Comparison of ENCODE assay signal across 24 cellular contexts in genomic region chr6:167338551-167339117, GRCh38. TPM values are rescaled to one million over a fixed set of nuclear protein-coding genes. Genes with fewer than 3 reads are reported as not detected.
DNase-seq lines count a peak whose midpoint lies in the region; ATAC-seq, FAIRE-seq and TF ChIP-seq lines count a peak whose summit lies in the region.
"Had no signal": no experiment of that assay in that cellular context is flagged by ENCODE, and none has a peak within 500 bp of the region (broad histone marks: within the 10 kb centered on the region; RNA-seq: fewer than 3 reads in every experiment).

No MANE protein-coding gene starts in this region.

- H3K79me2 ChIP-seq in H1 (ENCODE audit: control insufficient read depth in 1 of 2, insufficient read depth in 2 of 2, low read length in 2 of 2), result no peaks in the 10 kb centered on the region; a peak in 1 of 4 replicates
- H3K79me2 ChIP-seq in mammary epithelial cell (ENCODE audit: insufficient read depth, low read length), result no peaks in the 10 kb centered on the region

- H3K9me3 ChIP-seq in A673 (ENCODE audit: low read depth, low read length, poor library complexity, severe bottlenecking) (no peaks in the 10 kb centered on the region), BLaER1 (no peaks in the 10 kb centered on the region; the same call in 1 of the 2 replicates), H1 (ENCODE audit: insufficient read depth in 2 of 2, low read depth in 1 of 2, low read length in 1 of 2) (no peaks in the 10 kb centered on the region), mammary epithelial cell (replicated peaks; ENCODE audit: insufficient read depth, low read length) (peaks cover 5% of the 10 kb centered on the region)

- no peak for TF ChIP-seq EP300 in H1 (IDR thresholded peaks at IDR 0.05; ENCODE audit: borderline replicate concordance in 1 of 2, low read depth in 2 of 2, low read length in 2 of 2)

- H3K27me3 ChIP-seq in A673 (replicated peaks; ENCODE audit: insufficient read depth, low read depth, low read length, poor library complexity) (peaks cover 1% of the 10 kb centered on the region), BLaER1 (no peaks in the 10 kb centered on the region), H1 (replicated peaks in 1 of 4; ENCODE audit: control insufficient read depth in 3 of 4, extremely low read depth in 1 of 4, insufficient read depth in 3 of 4, low read length in 3 of 4) (no peaks in the 10 kb centered on the region; a peak in 1 of 7 replicates), mammary epithelial cell (ENCODE audit: insufficient read depth, low read length) (no peaks in the 10 kb centered on the region)

- dilution Hi-C loops in mammary epithelial cell (cut with HindIII; ENCODE audit: low sequenced_read_pairs), result no loop called here

- no peak overlapping the region for H3K4ac ChIP-seq in H1 (replicated peaks; ENCODE audit: insufficient read length, low read depth, low read length)

- no peaks in the 10 kb centered on the region for H3K79me1 ChIP-seq in H1 (ENCODE audit: low read depth, low read length)

- CTCF ChIA-PET in A673 (lab: Charles Lee) (no interaction called here), H1 (lab: Charles Lee; ENCODE audit: partially characterized antibody) (no interaction called here), mammary epithelial cell (lab: Charles Lee; ENCODE audit: low non-redundant PET) (no interaction called here)

- H3K23me2 ChIP-seq in H1 (ENCODE audit: low read depth, low read length), result peaks cover 8% of the 10 kb centered on the region

- no peak for TF ChIP-seq CTCF in A673 (conservative IDR thresholded peaks at IDR 0.05; ENCODE audit: low read depth, low read length)
- TF ChIP-seq CTCF in H1 (IDR thresholded peaks at IDR 0.05; ENCODE audit: control extremely low read depth in 1 of 3, insufficient read depth in 1 of 3, low read depth in 1 of 3, low read length in 3 of 3), result peak in 1 of 3 experiments; percentile 14; a peak in 1 of 4 replicates
- TF ChIP-seq CTCF in mammary epithelial cell (conservative IDR thresholded peaks at IDR 0.05 in 1 of 2, IDR thresholded peaks at IDR 0.05 in 1 of 2; ENCODE audit: extremely low read depth in 1 of 2, insufficient read depth in 1 of 2, low read depth in 1 of 2, low read length in 2 of 2), result no peak

- no peak overlapping the region for H2BK20ac ChIP-seq in H1 (ENCODE audit: low read length)

- H3K36me3 ChIP-seq in A673 (ENCODE audit: insufficient read depth, low read length, poor library complexity, severe bottlenecking) (no peaks in the 10 kb centered on the region), BLaER1 (no peaks in the 10 kb centered on the region), H1 (ENCODE audit: control insufficient read depth in 2 of 4, insufficient read depth in 4 of 4, low read length in 3 of 4) (no peaks in the 10 kb centered on the region; a peak in 1 of 8 replicates), mammary epithelial cell (ENCODE audit: insufficient read depth, low read length) (no peaks in the 10 kb centered on the region)

- H3K4me1 ChIP-seq in A673 (ENCODE audit: insufficient read depth, low read length, poor library complexity, severe bottlenecking), result no peaks in the 10 kb centered on the region
- H3K4me1 ChIP-seq in BLaER1, result peaks cover 58% of the 10 kb centered on the region
- H3K4me1 ChIP-seq in H1 (replicated peaks in 1 of 4; ENCODE audit: control insufficient read depth in 3 of 4, insufficient read depth in 4 of 4, low read length in 3 of 4), result peaks cover 0 to 4% (median 0%) of the 10 kb centered on the region in 4 experiments; a peak in 2 of 7 replicates
- no peaks in the 10 kb centered on the region for H3K4me1 ChIP-seq in mammary epithelial cell (ENCODE audit: insufficient read depth, low read length)

- H2BK15ac ChIP-seq in H1 (ENCODE audit: low read length), result no peak overlapping the region

- no peak overlapping the region for H4K8ac ChIP-seq in H1 (ENCODE audit: extremely low read depth, insufficient read depth, low read length)

- peak; percentile 23 to 28; a peak in 3 of 4 replicates for TF ChIP-seq RAD21 in H1 (IDR thresholded peaks at IDR 0.05 in 1 of 2, conservative IDR thresholded peaks at IDR 0.05 in 1 of 2; ENCODE audit: low read depth in 2 of 2, low read length in 2 of 2)

- H3K18ac ChIP-seq in H1 (ENCODE audit: extremely low read depth, low read length), result no peak overlapping the region

- no peak for ATAC-seq in GM21381 (IDR thresholded peaks at IDR 0.05; ENCODE audit: unreplicated experiment)
- ATAC-seq: GM12878, PC-3, SK-N-SH treated with all-trans-retinoic acid at 6 μM for 48 hours had no signal

- H3K4me3 ChIP-seq in A673 (ENCODE audit: low read depth, low read length, poor library complexity, severe bottlenecking) (no peak overlapping the region), BLaER1 (no peak overlapping the region), H1 (ENCODE audit: extremely low read depth in 1 of 4, insufficient read depth in 2 of 4, low read depth in 3 of 4, low read length in 4 of 4) (no peak overlapping the region), mammary epithelial cell (replicated peaks in 1 of 3; ENCODE audit: insufficient read depth in 1 of 3, low read depth in 2 of 3, low read length in 3 of 3) (no peak overlapping the region)
- no peak overlapping the region for H3K4me3 ChIP-seq in Jurkat, Clone E6-1 (ENCODE audit: low read length)
- H3K4me3 ChIP-seq: GM12878 had no signal

- POLR2A ChIA-PET in A673 (lab: Charles Lee; ENCODE audit: low non-redundant PET) (no interaction called here), H1 (lab: Charles Lee; ENCODE audit: partially characterized antibody) (no interaction called here)

- no peak overlapping the region for H2BK120ac ChIP-seq in H1 (replicated peaks; ENCODE audit: low read depth, low read length)

- H4K20me1 ChIP-seq in BLaER1 (no peaks in the 10 kb centered on the region), H1 (replicated peaks in 1 of 2; ENCODE audit: control insufficient read depth in 1 of 2, insufficient read depth in 2 of 2, low read length in 2 of 2) (no peaks in the 10 kb centered on the region), mammary epithelial cell (ENCODE audit: insufficient read depth, low read length) (no peaks in the 10 kb centered on the region)

- H2BK5ac ChIP-seq in H1 (ENCODE audit: low read depth, low read length), result no peak overlapping the region

- no peak overlapping the region for H4K5ac ChIP-seq in H1 (ENCODE audit: insufficient read length, low read depth, low read length)

- no peak overlapping the region for H3K23ac ChIP-seq in H1 (ENCODE audit: insufficient read length)

- BruUV-seq in A673 (replicated peaks; lab: Mats Ljungman, UMichigan), result no TSS peak
- BruUV-seq in mammary epithelial cell (replicated peaks; lab: Mats Ljungman, UMichigan), result no TSS peak

- no peak overlapping the region for H3K14ac ChIP-seq in H1 (ENCODE audit: insufficient read length)

- H3K4me2 ChIP-seq in BLaER1 (peak overlapping the region; percentile 89), H1 (ENCODE audit: insufficient read depth in 1 of 2, low read depth in 2 of 2, low read length in 2 of 2) (no peak overlapping the region), mammary epithelial cell (ENCODE audit: insufficient read depth, low read depth, low read length) (no peak overlapping the region)

- in situ Hi-C loops in mammary epithelial cell (cut with MboI; ENCODE audit: low sequenced_read_pairs in 2 of 2), result no loop called here

- H3K27ac ChIP-seq in A673 (ENCODE audit: low read depth, low read length, poor library complexity, severe bottlenecking) (no peak overlapping the region), BLaER1 (peak overlapping the region; percentile 73), H1 (ENCODE audit: low read depth, low read length) (no peak overlapping the region), mammary epithelial cell (ENCODE audit: insufficient read depth, low read depth, low read length) (no peak overlapping the region)

- 79% methylated on average over 5 of the region's 5 CpGs; no CpG with 5 or more reads in 1 of the 2 experiments for WGBS in H1 (ENCODE audit: extremely low coverage in 1 of 2, insufficient coverage in 1 of 2, insufficient read length in 1 of 2, insufficient replicate concordance in 2 of 2, low coverage in 1 of 2, low lambda C conversion rate in 2 of 2, missing lambda C conversion rate in 1 of 2), 2 experiments
- WGBS in mammary epithelial cell (ENCODE audit: low coverage, missing lambda C conversion rate), result 84% methylated on average over 5 of the region's 5 CpGs

- no peak overlapping the region for H3K56ac ChIP-seq in H1 (replicated peaks; ENCODE audit: insufficient read length, low read depth, low read length)

- no peak for FAIRE-seq in H1 (lab: Jason Lieb, UNC)
- FAIRE-seq: GM12878, GM18507 had no signal

- no peak overlapping the region for H2BK12ac ChIP-seq in H1 (ENCODE audit: low read depth, low read length)

- peak; percentile 14 for DNase-seq in A673 (ENCODE audit: low spot score)
- peak; percentile 48 for DNase-seq in Jurkat, Clone E6-1 (ENCODE audit: low read depth, low spot score)
- DNase-seq in H1 (ENCODE audit: low read depth in 1 of 2, low spot score in 2 of 2), result no peak
- no peak for DNase-seq in mammary epithelial cell
- no peak for DNase-seq in posterior vena cava (ENCODE audit: low spot score)
- DNase-seq: AML-193, COR-L47, DMS 273 treated with DMSO at 0.1 percent for 48 hours, EL, HCEC 1CT, NCI-H187, NCI-H446, NCI-H774, PC-3, RPMI8226, SHP77 treated with DMSO at 0.1 percent for 48 hours, T1000 had no signal

- H3K9ac ChIP-seq in BLaER1, result no peak overlapping the region
- H3K9ac ChIP-seq in H1 (replicated peaks in 1 of 4; ENCODE audit: extremely low read depth in 1 of 4, low read depth in 3 of 4, low read length in 3 of 4), result no peak overlapping the region
- no peak overlapping the region for H3K9ac ChIP-seq in mammary epithelial cell (ENCODE audit: insufficient read depth, low read length)

- no peak for TF ChIP-seq POLR2A in H1 (IDR thresholded peaks at IDR 0.05; ENCODE audit: control extremely low read depth in 1 of 2, low read depth in 2 of 2, low read length in 2 of 2)

- H2AFZ ChIP-seq in H1 (ENCODE audit: low read length) (no peak overlapping the region), mammary epithelial cell (ENCODE audit: low read depth, low read length) (no peak overlapping the region)

- intact Hi-C loops in A673 (cut with micrococcal nuclease; ENCODE audit: unreplicated experiment) (no loop called here), mammary epithelial cell (cut with micrococcal nuclease) (no loop called here), posterior vena cava (cut with DNase I) (no loop called here)

- no peak overlapping the region for H4K91ac ChIP-seq in H1 (replicated peaks; ENCODE audit: insufficient read length, low read length)

- H2AK5ac ChIP-seq in H1 (ENCODE audit: low read depth, low read length), result 0 out of 2 replicates have a peak overlapping the region, but pooled peaks have one; percentile 98

RNA-seq across cellular contexts. Expression of gene TTLL2, which starts 13.7 kb away (rescaled TPM):
- total RNA-seq in A673 (2021) (not detected in 2 replicates), mammary epithelial cell (not detected), posterior vena cava (not detected)
- not detected for polyA plus RNA-seq in Jurkat, Clone E6-1 (2012; ENCODE audit: insufficient read depth, insufficient read length)
- total RNA-seq in H1 (2021; fragmentation: NEBNext Ultra II Directional; extraction: Animal tissue kit (Norgen Biotek cat#: 25700)), result not detected in 2 replicates
- polyA plus RNA-seq in H1 (2011; rRNA removed) (not detected in 2 replicates), mammary epithelial cell (not detected)
- polyA plus RNA-seq in H1 (2011; cell fraction: cytosol; rRNA removed), result not detected
- not detected for polyA plus RNA-seq in H1 (2011; cell fraction: nucleus; rRNA removed)
- 0.31 to 0.41 TPM (median 0.38 TPM) in 4 replicates for polyA plus RNA-seq in H1 (2012, experiment 1 of 2)
- polyA plus RNA-seq in H1 (2012, experiment 2 of 2), result not detected
- not detected for polyA plus RNA-seq in H1 (2013, experiment 1 of 2)
- polyA plus RNA-seq in H1 (2013, experiment 2 of 2), result not detected
- polyA minus RNA-seq in H1 (2011; rRNA and poly(A)+ RNA removed), result not detected in 2 replicates
- polyA minus RNA-seq in H1 (2011; cell fraction: cytosol; rRNA and poly(A)+ RNA removed), result not detected
- polyA minus RNA-seq in H1 (2011; cell fraction: nucleus; rRNA and poly(A)+ RNA removed), result not detected
- not detected for polyA minus RNA-seq in mammary epithelial cell
- total RNA-seq: GM12878; M059J; PC-3; T-helper 1 cell treated with Interleukin-12 subunit alpha and Interleukin-12 subunit beta and Interleukin-4 antibody, amounts not matched to agents 30 ng/mL and 1 ng/mL, for 36 hours had no signal
- polyA plus RNA-seq: GM12878 had no signal

RNA-seq across cellular contexts. Expression of gene UNC93A, which starts 47.5 kb away (rescaled TPM):
- not detected in 2 replicates for total RNA-seq in A673 (2021)
- polyA plus RNA-seq in Jurkat, Clone E6-1 (2012; ENCODE audit: insufficient read depth, insufficient read length), result not detected
- total RNA-seq in H1 (2021; fragmentation: NEBNext Ultra II Directional; extraction: Animal tissue kit (Norgen Biotek cat#: 25700)), result not detected in 2 replicates
- polyA plus RNA-seq in H1 (2011; rRNA removed), result 0.31 and 0.39 TPM in 2 replicates
- 0.67 TPM for polyA plus RNA-seq in H1 (2011; cell fraction: cytosol; rRNA removed)
- 0.47 TPM for polyA plus RNA-seq in H1 (2011; cell fraction: nucleus; rRNA removed)
- polyA plus RNA-seq in H1 (2012, experiment 1 of 2), result 0.16 to 0.58 TPM (median 0.23 TPM) in 4 replicates
- polyA plus RNA-seq in H1 (2012, experiment 2 of 2), result 0.20 TPM
- polyA plus RNA-seq in H1 (2013, experiment 1 of 2), result 0.12 TPM
- polyA plus RNA-seq in H1 (2013, experiment 2 of 2), result 0.07 TPM
- not detected in 2 replicates for polyA minus RNA-seq in H1 (2011; rRNA and poly(A)+ RNA removed)
- not detected for polyA minus RNA-seq in H1 (2011; cell fraction: cytosol; rRNA and poly(A)+ RNA removed)
- polyA minus RNA-seq in H1 (2011; cell fraction: nucleus; rRNA and poly(A)+ RNA removed), result not detected
- total RNA-seq in mammary epithelial cell, result not detected
- polyA plus RNA-seq in mammary epithelial cell, result not detected
- not detected for polyA minus RNA-seq in mammary epithelial cell
- total RNA-seq in posterior vena cava, result not detected
- total RNA-seq: GM12878; M059J; PC-3; T-helper 1 cell treated with Interleukin-12 subunit alpha and Interleukin-12 subunit beta and Interleukin-4 antibody, amounts not matched to agents 30 ng/mL and 1 ng/mL, for 36 hours had no signal

Comparison
In these comparisons a context has a peak if more than half of its experiments do, and no peak if none do; other contexts are left out.
1. DNase-seq: peak in A673 (single experiment) and Jurkat, Clone E6-1 (single experiment); none in H1 (0 of 2), mammary epithelial cell (single experiment) and posterior vena cava (single experiment).